14 cellular contexts compared by ENCODE assay signal in the genomic region with DNA sequence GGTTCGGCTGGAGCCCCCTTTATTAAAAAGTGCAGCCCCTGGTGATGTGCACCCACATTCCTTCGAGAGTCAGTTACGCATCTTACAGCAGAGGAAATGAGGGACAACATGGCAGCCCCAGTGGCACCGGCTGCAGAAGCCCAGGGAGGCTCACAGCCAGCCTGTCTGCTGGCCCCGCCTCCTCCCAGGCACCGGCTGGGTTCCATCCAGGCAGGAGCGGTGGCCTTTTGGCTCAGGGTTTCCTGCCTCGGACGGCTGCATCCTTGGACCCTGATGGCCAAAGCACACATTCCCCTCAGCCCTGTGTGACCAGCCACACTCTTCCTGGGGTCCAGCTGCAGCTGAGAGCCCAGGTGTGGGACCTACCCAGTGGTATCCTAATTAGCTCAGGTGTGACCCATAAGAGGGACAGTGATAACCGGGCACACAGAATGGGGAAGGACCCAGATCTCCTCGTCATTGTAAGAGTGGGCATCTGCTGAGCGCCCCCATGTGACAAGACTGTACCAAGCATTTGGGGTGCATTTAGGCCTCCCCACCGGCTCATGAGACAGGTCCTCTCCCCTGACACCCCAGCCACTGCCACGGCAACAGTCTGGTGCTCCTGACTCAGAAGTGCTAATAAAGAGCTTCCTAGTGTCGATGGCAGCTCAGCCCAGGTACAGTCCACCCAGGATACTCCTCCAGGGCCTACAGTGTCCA.
DNase-seq lines count a peak whose midpoint lies in the region; ATAC-seq and TF ChIP-seq lines count a peak whose summit lies in the region.
"Had no signal": no experiment of that assay in that cellular context is flagged by ENCODE, and none has a peak within 500 bp of the region (broad histone marks: within the 10 kb centered on the region; RNA-seq: fewer than 3 reads in every experiment).

No MANE protein-coding gene starts in this region.

- no peak overlapping the region for H3K27ac ChIP-seq in Peyer's patch
- peak overlapping the region; percentile 15 to 41 for H3K27ac ChIP-seq in right atrium auricular region
- peak overlapping the region; percentile 63 for H3K27ac ChIP-seq in psoas muscle
- H3K27ac ChIP-seq: VCaP had no signal

- ATAC-seq in psoas muscle, result peak in 2 of 4 donors; percentile 17 to 35
- no peak for ATAC-seq in HG02623 (IDR thresholded peaks at IDR 0.05; ENCODE audit: unreplicated experiment)
- no peak for ATAC-seq in GM18861 (IDR thresholded peaks at IDR 0.05; ENCODE audit: unreplicated experiment)
- ATAC-seq: activated T-cell treated with anti-CD3 and anti-CD28 coated beads, Interleukin-2, amount 50 U/mL, for 72 hours had no signal

- no peak overlapping the region for H3K4me3 ChIP-seq in Peyer's patch
- no peak overlapping the region for H3K4me3 ChIP-seq in right atrium auricular region
- H3K4me3 ChIP-seq in psoas muscle, result peak overlapping the region; percentile 36
- H3K4me3 ChIP-seq: testis had no signal

- WGBS in psoas muscle, 3 donors, result 28 to 34% (median 29%) methylated on average over 15 of the region's 15 CpGs

- H3K4me1 Mint-ChIP-seq in activated CD4-positive, alpha-beta memory T cell treated with anti-CD3 and anti-CD28 coated beads, Interleukin-2, amount 10 ng/mL, durations not matched to agents 7 days and 5 days, result peaks cover 3% of the 10 kb centered on the region

- POLR2A ChIA-PET in activated CD4-positive, alpha-beta memory T cell treated with anti-CD3 and anti-CD28 coated beads, Interleukin-2, amount 10 ng/mL, durations not matched to agents 7 days and 5 days (lab: Charles Lee), result no interaction called here

- no peaks in the 10 kb centered on the region for H3K9me3 Mint-ChIP-seq in activated CD4-positive, alpha-beta memory T cell treated with anti-CD3 and anti-CD28 coated beads, Interleukin-2, amount 10 ng/mL, durations not matched to agents 7 days and 5 days

- H3K36me3 ChIP-seq in Peyer's patch (no peaks in the 10 kb centered on the region), right atrium auricular region (no peaks in the 10 kb centered on the region), psoas muscle (ENCODE audit: insufficient read depth in 1 of 2, low read depth in 1 of 2) (no peaks in the 10 kb centered on the region)
- H3K36me3 ChIP-seq: brain microvascular endothelial cell had no signal

- DNase-seq in ELF-1 (ENCODE audit: low read depth, low spot score) (peak; percentile 27), Peyer's patch (peak in 2 of 3 donors; percentile 58 to 64), right atrium auricular region (ENCODE audit: low spot score) (no peak), psoas muscle (peak; percentile 36 to 49), GM03348 (ENCODE audit: low spot score) (no peak)
- no peak for DNase-seq in activated CD4-positive, alpha-beta memory T cell treated with anti-CD3 and anti-CD28 coated beads, Interleukin-2, amount 10 ng/mL, durations not matched to agents 7 days and 5 days
- DNase-seq: activated T-cell treated with anti-CD3 and anti-CD28 coated beads, Interleukin-2, amount 50 U/mL, for 72 hours; brain microvascular endothelial cell; COR-L47; nucleus accumbens; testis had no signal

- H3K4me3 Mint-ChIP-seq in activated CD4-positive, alpha-beta memory T cell treated with anti-CD3 and anti-CD28 coated beads, Interleukin-2, amount 10 ng/mL, durations not matched to agents 7 days and 5 days, result no peak overlapping the region
- H3K4me3 Mint-ChIP-seq: activated T-cell treated with anti-CD3 and anti-CD28 coated beads, Interleukin-2, amount 50 U/mL, for 72 hours had no signal

- H3K27me3 ChIP-seq in Peyer's patch, result no peaks in the 10 kb centered on the region
- no peaks in the 10 kb centered on the region for H3K27me3 ChIP-seq in right atrium auricular region
- H3K27me3 ChIP-seq in psoas muscle (ENCODE audit: insufficient read depth in 3 of 3, low read length in 2 of 3), result no peaks in the 10 kb centered on the region
- H3K27me3 ChIP-seq: brain microvascular endothelial cell, testis had no signal

- CTCF ChIA-PET in activated CD4-positive, alpha-beta memory T cell treated with anti-CD3 and anti-CD28 coated beads, Interleukin-2, amount 10 ng/mL, durations not matched to agents 7 days and 5 days (lab: Charles Lee), result no interaction called here

- H3K36me3 Mint-ChIP-seq in activated CD4-positive, alpha-beta memory T cell treated with anti-CD3 and anti-CD28 coated beads, Interleukin-2, amount 10 ng/mL, durations not matched to agents 7 days and 5 days (ENCODE audit: low read depth), result peaks cover 3% of the 10 kb centered on the region

- no peak for TF ChIP-seq POLR2A in Peyer's patch (IDR thresholded peaks at IDR 0.05)

- H3K27ac Mint-ChIP-seq in activated CD4-positive, alpha-beta memory T cell treated with anti-CD3 and anti-CD28 coated beads, Interleukin-2, amount 10 ng/mL, durations not matched to agents 7 days and 5 days, result no peak overlapping the region
- H3K27ac Mint-ChIP-seq: activated T-cell treated with anti-CD3 and anti-CD28 coated beads, Interleukin-2, amount 50 U/mL, for 72 hours had no signal

- H3K27me3 Mint-ChIP-seq in activated CD4-positive, alpha-beta memory T cell treated with anti-CD3 and anti-CD28 coated beads, Interleukin-2, amount 10 ng/mL, durations not matched to agents 7 days and 5 days, result peaks cover 8% of the 10 kb centered on the region

- H3K9me3 ChIP-seq in Peyer's patch (no peaks in the 10 kb centered on the region), right atrium auricular region (no peaks in the 10 kb centered on the region), psoas muscle (no peaks in the 10 kb centered on the region)
- H3K9me3 ChIP-seq: testis had no signal

- peaks cover 0 to 37% (median 16%) of the 10 kb centered on the region in 4 donors for H3K4me1 ChIP-seq in Peyer's patch
- H3K4me1 ChIP-seq in right atrium auricular region, result peaks cover 0 to 46% of the 10 kb centered on the region in 2 donors
- peaks cover 34% of the 10 kb centered on the region for H3K4me1 ChIP-seq in psoas muscle

- intact Hi-C loops in psoas muscle (cut with DNase I), result no loop called here

- peak in 1 of 6 experiments; percentile 22 for TF ChIP-seq CTCF in Peyer's patch (IDR thresholded peaks at IDR 0.05)
- TF ChIP-seq CTCF in right atrium auricular region (IDR thresholded peaks at IDR 0.05), result no peak
- no peak for TF ChIP-seq CTCF in psoas muscle (IDR thresholded peaks at IDR 0.05)

Comparison
In these comparisons a context has a peak if more than half of its experiments do, and no peak if none do; other contexts are left out.
1. DNase-seq: peak in ELF-1 (single experiment), Peyer's patch (2 of 3) and psoas muscle (2 of 2); none in right atrium auricular region (single experiment), activated CD4-positive, alpha-beta memory T cell treated with anti-CD3 and anti-CD28 coated beads, Interleukin-2, amount 10 ng/mL, durations not matched to agents 7 days and 5 days (single experiment) and GM03348 (single experiment).
2. H3K27ac ChIP-seq: peak in right atrium auricular region (2 of 2) and psoas muscle (single experiment); none in Peyer's patch (0 of 4).